Comparison of ENCODE assay signal across 1 cellular context in the genomic region with DNA sequence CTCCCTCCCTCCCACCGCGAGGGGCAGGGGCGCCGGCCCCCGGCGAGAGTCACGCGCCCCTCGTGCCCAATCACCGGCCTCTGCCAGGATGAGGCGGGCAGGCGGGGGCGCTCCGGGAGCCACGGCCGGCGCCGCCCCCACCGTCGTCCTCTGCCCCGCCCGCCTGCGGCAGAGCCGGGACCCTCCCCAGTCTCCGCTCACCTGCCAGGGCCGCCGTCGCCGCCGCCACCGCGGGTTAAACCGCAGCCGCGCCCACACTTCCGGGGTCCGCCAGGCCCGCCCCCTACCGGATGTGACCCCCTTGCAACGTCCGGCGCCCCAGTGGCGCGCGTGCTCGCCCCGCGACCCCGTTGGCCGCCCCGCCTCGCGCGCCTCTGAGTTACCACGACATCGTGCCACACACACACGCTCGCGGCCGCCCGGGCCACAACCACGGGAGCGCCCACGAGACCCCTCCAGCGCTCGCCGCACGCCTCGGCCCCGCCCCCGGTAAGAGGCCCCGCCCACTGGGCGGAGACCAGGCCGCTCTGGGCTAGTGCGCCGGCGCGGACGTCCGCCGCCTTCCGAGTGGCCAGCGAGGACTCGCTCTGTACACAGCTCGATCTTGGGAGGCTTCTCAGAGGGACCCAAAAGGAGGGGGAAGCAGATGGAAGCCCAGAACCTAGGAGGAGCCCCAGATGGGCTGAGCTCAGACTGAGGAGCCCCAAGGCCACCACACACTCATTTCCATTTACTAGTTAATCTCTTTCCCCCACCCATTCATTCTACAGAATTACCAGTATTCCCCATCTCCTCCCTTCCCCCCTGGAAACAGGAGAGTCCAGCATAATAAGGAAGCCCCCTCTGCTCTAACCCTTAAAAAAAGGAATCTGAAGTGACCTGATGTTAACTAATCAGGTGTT.
TF ChIP-seq lines count a peak whose summit lies in the region.

A gene (minus strand): TSS at position 237 of the 902 bp plus-strand sequence. CDS start 22,597 bp downstream, outside the sequence.

TF ChIP-seq in HepG2, 621 proteins besides CTCF, POLR2A, EP300 and RAD21 (continued from another document and continues in another):
- TF ChIP-seq, protein P1, sequence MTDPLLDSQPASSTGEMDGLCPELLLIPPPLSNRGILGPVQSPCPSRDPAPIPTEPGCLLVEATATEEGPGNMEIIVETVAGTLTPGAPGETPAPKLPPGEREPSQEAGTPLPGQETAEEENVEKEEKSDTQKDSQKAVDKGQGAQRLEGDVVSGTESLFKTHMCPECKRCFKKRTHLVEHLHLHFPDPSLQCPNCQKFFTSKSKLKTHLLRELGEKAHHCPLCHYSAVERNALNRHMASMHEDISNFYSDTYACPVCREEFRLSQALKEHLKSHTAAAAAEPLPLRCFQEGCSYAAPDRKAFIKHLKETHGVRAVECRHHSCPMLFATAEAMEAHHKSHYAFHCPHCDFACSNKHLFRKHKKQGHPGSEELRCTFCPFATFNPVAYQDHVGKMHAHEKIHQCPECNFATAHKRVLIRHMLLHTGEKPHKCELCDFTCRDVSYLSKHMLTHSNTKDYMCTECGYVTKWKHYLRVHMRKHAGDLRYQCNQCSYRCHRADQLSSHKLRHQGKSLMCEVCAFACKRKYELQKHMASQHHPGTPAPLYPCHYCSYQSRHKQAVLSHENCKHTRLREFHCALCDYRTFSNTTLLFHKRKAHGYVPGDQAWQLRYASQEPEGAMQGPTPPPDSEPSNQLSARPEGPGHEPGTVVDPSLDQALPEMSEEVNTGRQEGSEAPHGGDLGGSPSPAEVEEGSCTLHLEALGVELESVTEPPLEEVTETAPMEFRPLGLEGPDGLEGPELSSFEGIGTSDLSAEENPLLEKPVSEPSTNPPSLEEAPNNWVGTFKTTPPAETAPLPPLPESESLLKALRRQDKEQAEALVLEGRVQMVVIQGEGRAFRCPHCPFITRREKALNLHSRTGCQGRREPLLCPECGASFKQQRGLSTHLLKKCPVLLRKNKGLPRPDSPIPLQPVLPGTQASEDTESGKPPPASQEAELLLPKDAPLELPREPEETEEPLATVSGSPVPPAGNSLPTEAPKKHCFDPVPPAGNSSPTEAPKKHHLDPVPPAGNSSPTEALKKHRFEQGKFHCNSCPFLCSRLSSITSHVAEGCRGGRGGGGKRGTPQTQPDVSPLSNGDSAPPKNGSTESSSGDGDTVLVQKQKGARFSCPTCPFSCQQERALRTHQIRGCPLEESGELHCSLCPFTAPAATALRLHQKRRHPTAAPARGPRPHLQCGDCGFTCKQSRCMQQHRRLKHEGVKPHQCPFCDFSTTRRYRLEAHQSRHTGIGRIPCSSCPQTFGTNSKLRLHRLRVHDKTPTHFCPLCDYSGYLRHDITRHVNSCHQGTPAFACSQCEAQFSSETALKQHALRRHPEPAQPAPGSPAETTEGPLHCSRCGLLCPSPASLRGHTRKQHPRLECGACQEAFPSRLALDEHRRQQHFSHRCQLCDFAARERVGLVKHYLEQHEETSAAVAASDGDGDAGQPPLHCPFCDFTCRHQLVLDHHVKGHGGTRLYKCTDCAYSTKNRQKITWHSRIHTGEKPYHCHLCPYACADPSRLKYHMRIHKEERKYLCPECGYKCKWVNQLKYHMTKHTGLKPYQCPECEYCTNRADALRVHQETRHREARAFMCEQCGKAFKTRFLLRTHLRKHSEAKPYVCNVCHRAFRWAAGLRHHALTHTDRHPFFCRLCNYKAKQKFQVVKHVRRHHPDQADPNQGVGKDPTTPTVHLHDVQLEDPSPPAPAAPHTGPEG (CRISPR knock-in tag; IDR thresholded peaks at IDR 0.05), result no peak
- TF ChIP-seq FOXJ3 (CRISPR knock-in tag; IDR thresholded peaks at IDR 0.05; ENCODE audit: borderline replicate concordance), result no peak
- peak; percentile 18; the same call in 1 of the 2 replicates for TF ChIP-seq SMAD3 (CRISPR knock-in tag; IDR thresholded peaks at IDR 0.05)
- peak; percentile 83 for TF ChIP-seq ZSCAN21 (CRISPR knock-in tag; IDR thresholded peaks at IDR 0.05; ENCODE audit: borderline replicate concordance)
- no peak for TF ChIP-seq TBX3 (IDR thresholded peaks at IDR 0.05; ENCODE audit: borderline replicate concordance)
- TF ChIP-seq ZNF337 (CRISPR knock-in tag; IDR thresholded peaks at IDR 0.05; ENCODE audit: borderline replicate concordance, low read depth), result no peak
- TF ChIP-seq ZNF891 (CRISPR knock-in tag; IDR thresholded peaks at IDR 0.05), result no peak
- TF ChIP-seq, protein P2, sequence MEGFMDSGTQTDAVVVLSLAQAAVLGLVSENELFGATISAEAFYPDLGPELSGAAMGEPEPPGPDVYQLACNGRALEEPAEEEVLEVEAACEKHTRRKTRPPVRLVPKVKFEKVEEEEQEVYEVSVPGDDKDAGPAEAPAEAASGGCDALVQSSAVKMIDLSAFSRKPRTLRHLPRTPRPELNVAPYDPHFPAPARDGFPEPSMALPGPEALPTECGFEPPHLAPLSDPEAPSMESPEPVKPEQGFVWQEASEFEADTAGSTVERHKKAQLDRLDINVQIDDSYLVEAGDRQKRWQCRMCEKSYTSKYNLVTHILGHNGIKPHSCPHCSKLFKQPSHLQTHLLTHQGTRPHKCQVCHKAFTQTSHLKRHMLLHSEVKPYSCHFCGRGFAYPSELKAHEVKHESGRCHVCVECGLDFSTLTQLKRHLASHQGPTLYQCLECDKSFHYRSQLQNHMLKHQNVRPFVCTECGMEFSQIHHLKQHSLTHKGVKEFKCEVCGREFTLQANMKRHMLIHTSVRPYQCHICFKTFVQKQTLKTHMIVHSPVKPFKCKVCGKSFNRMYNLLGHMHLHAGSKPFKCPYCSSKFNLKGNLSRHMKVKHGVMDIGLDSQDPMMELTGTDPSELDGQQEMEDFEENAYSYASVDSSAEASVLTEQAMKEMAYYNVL (CRISPR knock-in tag; IDR thresholded peaks at IDR 0.05; ENCODE audit: borderline replicate concordance), result peak; percentile 0; the same call in 1 of the 2 replicates
- TF ChIP-seq, protein P3, sequence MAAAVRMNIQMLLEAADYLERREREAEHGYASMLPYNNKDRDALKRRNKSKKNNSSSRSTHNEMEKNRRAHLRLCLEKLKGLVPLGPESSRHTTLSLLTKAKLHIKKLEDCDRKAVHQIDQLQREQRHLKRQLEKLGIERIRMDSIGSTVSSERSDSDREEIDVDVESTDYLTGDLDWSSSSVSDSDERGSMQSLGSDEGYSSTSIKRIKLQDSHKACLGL (CRISPR knock-in tag; IDR thresholded peaks at IDR 0.05), result peak; percentile 33; the same call in 1 of the 2 replicates
- TF ChIP-seq ZNF251 (CRISPR knock-in tag; IDR thresholded peaks at IDR 0.05), result no peak
- no peak for TF ChIP-seq ZNF17 (CRISPR knock-in tag; IDR thresholded peaks at IDR 0.05)
- TF ChIP-seq MTF1 (CRISPR knock-in tag; IDR thresholded peaks at IDR 0.05), result no peak
- TF ChIP-seq, protein P4, sequence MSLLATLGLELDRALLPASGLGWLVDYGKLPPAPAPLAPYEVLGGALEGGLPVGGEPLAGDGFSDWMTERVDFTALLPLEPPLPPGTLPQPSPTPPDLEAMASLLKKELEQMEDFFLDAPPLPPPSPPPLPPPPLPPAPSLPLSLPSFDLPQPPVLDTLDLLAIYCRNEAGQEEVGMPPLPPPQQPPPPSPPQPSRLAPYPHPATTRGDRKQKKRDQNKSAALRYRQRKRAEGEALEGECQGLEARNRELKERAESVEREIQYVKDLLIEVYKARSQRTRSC (CRISPR knock-in tag; IDR thresholded peaks at IDR 0.05; ENCODE audit: low read depth), result no peak; the same call in 1 of the 2 replicates
- TF ChIP-seq, protein P5, sequence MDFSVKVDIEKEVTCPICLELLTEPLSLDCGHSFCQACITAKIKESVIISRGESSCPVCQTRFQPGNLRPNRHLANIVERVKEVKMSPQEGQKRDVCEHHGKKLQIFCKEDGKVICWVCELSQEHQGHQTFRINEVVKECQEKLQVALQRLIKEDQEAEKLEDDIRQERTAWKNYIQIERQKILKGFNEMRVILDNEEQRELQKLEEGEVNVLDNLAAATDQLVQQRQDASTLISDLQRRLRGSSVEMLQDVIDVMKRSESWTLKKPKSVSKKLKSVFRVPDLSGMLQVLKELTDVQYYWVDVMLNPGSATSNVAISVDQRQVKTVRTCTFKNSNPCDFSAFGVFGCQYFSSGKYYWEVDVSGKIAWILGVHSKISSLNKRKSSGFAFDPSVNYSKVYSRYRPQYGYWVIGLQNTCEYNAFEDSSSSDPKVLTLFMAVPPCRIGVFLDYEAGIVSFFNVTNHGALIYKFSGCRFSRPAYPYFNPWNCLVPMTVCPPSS (IDR thresholded peaks at IDR 0.05), result no peak
- no peak for TF ChIP-seq CHCHD3 (CRISPR knock-in tag; IDR thresholded peaks at IDR 0.05)
- TF ChIP-seq, protein P6, sequence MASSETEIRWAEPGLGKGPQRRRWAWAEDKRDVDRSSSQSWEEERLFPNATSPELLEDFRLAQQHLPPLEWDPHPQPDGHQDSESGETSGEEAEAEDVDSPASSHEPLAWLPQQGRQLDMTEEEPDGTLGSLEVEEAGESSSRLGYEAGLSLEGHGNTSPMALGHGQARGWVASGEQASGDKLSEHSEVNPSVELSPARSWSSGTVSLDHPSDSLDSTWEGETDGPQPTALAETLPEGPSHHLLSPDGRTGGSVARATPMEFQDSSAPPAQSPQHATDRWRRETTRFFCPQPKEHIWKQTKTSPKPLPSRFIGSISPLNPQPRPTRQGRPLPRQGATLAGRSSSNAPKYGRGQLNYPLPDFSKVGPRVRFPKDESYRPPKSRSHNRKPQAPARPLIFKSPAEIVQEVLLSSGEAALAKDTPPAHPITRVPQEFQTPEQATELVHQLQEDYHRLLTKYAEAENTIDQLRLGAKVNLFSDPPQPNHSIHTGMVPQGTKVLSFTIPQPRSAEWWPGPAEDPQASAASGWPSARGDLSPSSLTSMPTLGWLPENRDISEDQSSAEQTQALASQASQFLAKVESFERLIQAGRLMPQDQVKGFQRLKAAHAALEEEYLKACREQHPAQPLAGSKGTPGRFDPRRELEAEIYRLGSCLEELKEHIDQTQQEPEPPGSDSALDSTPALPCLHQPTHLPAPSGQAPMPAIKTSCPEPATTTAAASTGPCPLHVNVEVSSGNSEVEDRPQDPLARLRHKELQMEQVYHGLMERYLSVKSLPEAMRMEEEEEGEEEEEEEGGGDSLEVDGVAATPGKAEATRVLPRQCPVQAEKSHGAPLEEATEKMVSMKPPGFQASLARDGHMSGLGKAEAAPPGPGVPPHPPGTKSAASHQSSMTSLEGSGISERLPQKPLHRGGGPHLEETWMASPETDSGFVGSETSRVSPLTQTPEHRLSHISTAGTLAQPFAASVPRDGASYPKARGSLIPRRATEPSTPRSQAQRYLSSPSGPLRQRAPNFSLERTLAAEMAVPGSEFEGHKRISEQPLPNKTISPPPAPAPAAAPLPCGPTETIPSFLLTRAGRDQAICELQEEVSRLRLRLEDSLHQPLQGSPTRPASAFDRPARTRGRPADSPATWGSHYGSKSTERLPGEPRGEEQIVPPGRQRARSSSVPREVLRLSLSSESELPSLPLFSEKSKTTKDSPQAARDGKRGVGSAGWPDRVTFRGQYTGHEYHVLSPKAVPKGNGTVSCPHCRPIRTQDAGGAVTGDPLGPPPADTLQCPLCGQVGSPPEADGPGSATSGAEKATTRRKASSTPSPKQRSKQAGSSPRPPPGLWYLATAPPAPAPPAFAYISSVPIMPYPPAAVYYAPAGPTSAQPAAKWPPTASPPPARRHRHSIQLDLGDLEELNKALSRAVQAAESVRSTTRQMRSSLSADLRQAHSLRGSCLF (CRISPR knock-in tag; IDR thresholded peaks at IDR 0.05; ENCODE audit: borderline replicate concordance), result no peak
- TF ChIP-seq HOXA3 (CRISPR knock-in tag; IDR thresholded peaks at IDR 0.05), result peak; percentile 62; the same call in 1 of the 2 replicates
- TF ChIP-seq, protein P7, sequence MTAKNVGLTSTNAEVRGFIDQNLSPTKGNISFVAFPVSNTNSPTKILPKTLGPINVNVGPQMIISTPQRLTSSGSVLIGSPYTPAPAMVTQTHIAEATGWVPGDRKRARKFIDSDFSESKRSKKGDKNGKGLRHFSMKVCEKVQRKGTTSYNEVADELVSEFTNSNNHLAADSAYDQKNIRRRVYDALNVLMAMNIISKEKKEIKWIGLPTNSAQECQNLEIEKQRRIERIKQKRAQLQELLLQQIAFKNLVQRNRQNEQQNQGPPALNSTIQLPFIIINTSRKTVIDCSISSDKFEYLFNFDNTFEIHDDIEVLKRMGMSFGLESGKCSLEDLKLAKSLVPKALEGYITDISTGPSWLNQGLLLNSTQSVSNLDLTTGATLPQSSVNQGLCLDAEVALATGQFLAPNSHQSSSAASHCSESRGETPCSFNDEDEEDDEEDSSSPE (CRISPR knock-in tag; IDR thresholded peaks at IDR 0.05), result peak; percentile 44; the same call in 1 of the 2 replicates
- no peak for TF ChIP-seq HNRNPL (IDR thresholded peaks at IDR 0.05; ENCODE audit: low read depth, low read length)
- TF ChIP-seq, protein P8, sequence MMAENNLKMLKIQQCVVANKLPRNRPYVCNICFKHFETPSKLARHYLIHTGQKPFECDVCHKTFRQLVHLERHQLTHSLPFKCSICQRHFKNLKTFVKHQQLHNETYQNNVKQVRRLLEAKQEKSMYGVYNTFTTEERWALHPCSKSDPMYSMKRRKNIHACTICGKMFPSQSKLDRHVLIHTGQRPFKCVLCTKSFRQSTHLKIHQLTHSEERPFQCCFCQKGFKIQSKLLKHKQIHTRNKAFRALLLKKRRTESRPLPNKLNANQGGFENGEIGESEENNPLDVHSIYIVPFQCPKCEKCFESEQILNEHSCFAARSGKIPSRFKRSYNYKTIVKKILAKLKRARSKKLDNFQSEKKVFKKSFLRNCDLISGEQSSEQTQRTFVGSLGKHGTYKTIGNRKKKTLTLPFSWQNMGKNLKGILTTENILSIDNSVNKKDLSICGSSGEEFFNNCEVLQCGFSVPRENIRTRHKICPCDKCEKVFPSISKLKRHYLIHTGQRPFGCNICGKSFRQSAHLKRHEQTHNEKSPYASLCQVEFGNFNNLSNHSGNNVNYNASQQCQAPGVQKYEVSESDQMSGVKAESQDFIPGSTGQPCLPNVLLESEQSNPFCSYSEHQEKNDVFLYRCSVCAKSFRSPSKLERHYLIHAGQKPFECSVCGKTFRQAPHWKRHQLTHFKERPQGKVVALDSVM (CRISPR knock-in tag; IDR thresholded peaks at IDR 0.05), result no peak; the same call in 1 of the 2 replicates
- TF ChIP-seq BCL6 (CRISPR knock-in tag; IDR thresholded peaks at IDR 0.05), result no peak
- no peak for TF ChIP-seq ZNF350 (CRISPR knock-in tag; IDR thresholded peaks at IDR 0.05; ENCODE audit: borderline replicate concordance, low read depth)
- no peak for TF ChIP-seq ZSCAN20 (CRISPR knock-in tag; IDR thresholded peaks at IDR 0.05; ENCODE audit: borderline replicate concordance)
- no peak for TF ChIP-seq GZF1 (CRISPR knock-in tag; IDR thresholded peaks at IDR 0.05)
- TF ChIP-seq, protein P9, sequence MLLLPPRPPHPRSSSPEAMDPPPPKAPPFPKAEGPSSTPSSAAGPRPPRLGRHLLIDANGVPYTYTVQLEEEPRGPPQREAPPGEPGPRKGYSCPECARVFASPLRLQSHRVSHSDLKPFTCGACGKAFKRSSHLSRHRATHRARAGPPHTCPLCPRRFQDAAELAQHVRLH (CRISPR knock-in tag; IDR thresholded peaks at IDR 0.05; ENCODE audit: borderline replicate concordance, low read depth), result no peak; the same call in 1 of the 2 replicates
- no peak for TF ChIP-seq KDM6A (CRISPR knock-in tag; IDR thresholded peaks at IDR 0.05; ENCODE audit: low read depth)
- no peak for TF ChIP-seq ONECUT2 (CRISPR knock-in tag; IDR thresholded peaks at IDR 0.05)
- no peak for TF ChIP-seq ZNF530 (CRISPR knock-in tag; IDR thresholded peaks at IDR 0.05; ENCODE audit: low read depth)
- TF ChIP-seq ZNF460 (CRISPR knock-in tag; IDR thresholded peaks at IDR 0.05; ENCODE audit: borderline replicate concordance), result no peak
- TF ChIP-seq ZNF674 (CRISPR knock-in tag; IDR thresholded peaks at IDR 0.05; ENCODE audit: low read depth), result peak; percentile 46; the same call in 1 of the 2 replicates
- TF ChIP-seq GTF2F1 (IDR thresholded peaks at IDR 0.05; ENCODE audit: low read length), result no peak
